ENCODE assay signal across 1 cellular context in genomic region chr1:20233394-20233793, GRCh38.
TF ChIP-seq lines count a peak whose summit lies in the region.

No MANE protein-coding gene starts in this region.

TF ChIP-seq in HepG2, 621 proteins besides CTCF, POLR2A, EP300 and RAD21:
- TF ChIP-seq ZNF432 (CRISPR knock-in tag; IDR thresholded peaks at IDR 0.05; ENCODE audit: borderline replicate concordance) (no peak), STAG1 (CRISPR knock-in tag; IDR thresholded peaks at IDR 0.05) (peak; percentile 22; the same call in 1 of the 2 replicates), IKZF4 (CRISPR knock-in tag; IDR thresholded peaks at IDR 0.05; ENCODE audit: borderline replicate concordance, low read depth, not compliant biosample characterization) (no peak), SMC3 (IDR thresholded peaks at IDR 0.05; ENCODE audit: low read length) (peak; percentile 8; the same call in 1 of the 2 replicates), ZNF572 (CRISPR knock-in tag; IDR thresholded peaks at IDR 0.05) (no peak), ZNF343 (CRISPR knock-in tag; IDR thresholded peaks at IDR 0.05) (no peak), PHF20 (CRISPR knock-in tag; IDR thresholded peaks at IDR 0.05) (no peak), ATF2 (CRISPR knock-in tag; IDR thresholded peaks at IDR 0.05) (no peak)
- TF ChIP-seq, protein P1, sequence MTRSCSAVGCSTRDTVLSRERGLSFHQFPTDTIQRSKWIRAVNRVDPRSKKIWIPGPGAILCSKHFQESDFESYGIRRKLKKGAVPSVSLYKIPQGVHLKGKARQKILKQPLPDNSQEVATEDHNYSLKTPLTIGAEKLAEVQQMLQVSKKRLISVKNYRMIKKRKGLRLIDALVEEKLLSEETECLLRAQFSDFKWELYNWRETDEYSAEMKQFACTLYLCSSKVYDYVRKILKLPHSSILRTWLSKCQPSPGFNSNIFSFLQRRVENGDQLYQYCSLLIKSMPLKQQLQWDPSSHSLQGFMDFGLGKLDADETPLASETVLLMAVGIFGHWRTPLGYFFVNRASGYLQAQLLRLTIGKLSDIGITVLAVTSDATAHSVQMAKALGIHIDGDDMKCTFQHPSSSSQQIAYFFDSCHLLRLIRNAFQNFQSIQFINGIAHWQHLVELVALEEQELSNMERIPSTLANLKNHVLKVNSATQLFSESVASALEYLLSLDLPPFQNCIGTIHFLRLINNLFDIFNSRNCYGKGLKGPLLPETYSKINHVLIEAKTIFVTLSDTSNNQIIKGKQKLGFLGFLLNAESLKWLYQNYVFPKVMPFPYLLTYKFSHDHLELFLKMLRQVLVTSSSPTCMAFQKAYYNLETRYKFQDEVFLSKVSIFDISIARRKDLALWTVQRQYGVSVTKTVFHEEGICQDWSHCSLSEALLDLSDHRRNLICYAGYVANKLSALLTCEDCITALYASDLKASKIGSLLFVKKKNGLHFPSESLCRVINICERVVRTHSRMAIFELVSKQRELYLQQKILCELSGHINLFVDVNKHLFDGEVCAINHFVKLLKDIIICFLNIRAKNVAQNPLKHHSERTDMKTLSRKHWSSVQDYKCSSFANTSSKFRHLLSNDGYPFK (CRISPR knock-in tag; IDR thresholded peaks at IDR 0.05; ENCODE audit: borderline replicate concordance), result no peak
- TF ChIP-seq, protein P2, sequence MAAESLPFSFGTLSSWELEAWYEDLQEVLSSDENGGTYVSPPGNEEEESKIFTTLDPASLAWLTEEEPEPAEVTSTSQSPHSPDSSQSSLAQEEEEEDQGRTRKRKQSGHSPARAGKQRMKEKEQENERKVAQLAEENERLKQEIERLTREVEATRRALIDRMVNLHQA (CRISPR knock-in tag; IDR thresholded peaks at IDR 0.05), result no peak
